22 cellular contexts compared by ENCODE assay signal in the genomic region with DNA sequence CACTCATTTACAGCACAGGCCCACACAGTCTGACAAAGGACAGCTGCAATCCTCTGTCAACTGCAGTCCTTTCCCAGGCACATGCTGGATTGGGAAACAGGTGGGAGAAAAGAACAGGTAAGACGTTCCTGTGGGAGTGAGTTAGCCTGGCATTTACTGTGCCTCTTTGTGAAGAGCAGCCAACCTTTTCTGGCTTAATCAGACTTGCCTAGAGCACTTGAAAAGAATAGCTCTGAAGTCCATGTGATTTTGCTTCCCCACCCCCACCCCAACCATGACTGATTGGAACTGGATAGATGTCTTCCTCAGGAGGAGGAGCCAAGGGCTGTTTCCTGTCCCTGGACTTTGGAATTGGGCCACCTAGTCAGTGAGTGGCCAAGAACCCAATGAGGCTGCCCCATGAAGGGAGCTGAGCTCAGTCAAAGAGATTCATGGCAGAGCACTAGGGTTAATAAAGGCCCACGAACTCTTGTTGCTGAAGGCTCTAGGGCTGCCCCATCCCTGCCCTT. TPM values are rescaled to one million over a fixed set of nuclear protein-coding genes. Genes with fewer than 3 reads are reported as not detected.
DNase-seq lines count a peak whose midpoint lies in the region; ATAC-seq, FAIRE-seq and TF ChIP-seq lines count a peak whose summit lies in the region.
"Had no signal": no experiment of that assay in that cellular context is flagged by ENCODE, and none has a peak within 500 bp of the region (broad histone marks: within the 10 kb centered on the region; RNA-seq: fewer than 3 reads in every experiment).

No MANE protein-coding gene starts in this region.

- H3K27ac Mint-ChIP-seq in endothelial cell (ENCODE audit: unreplicated experiment): no peak overlapping the region
- H3K27ac Mint-ChIP-seq: HFFc6 had no signal

- no peak for TF ChIP-seq CTCF in left ventricle myocardium inferior (IDR thresholded peaks at IDR 0.05; ENCODE audit: borderline replicate concordance)
- no peak for TF ChIP-seq CTCF in bronchial epithelial cell (IDR thresholded peaks at IDR 0.05; ENCODE audit: insufficient read depth, low read length, severe bottlenecking)
- no peak for TF ChIP-seq CTCF in mucosa of descending colon (IDR thresholded peaks at IDR 0.05)
- TF ChIP-seq CTCF in transverse colon (IDR thresholded peaks at IDR 0.05): no peak
- TF ChIP-seq CTCF in endothelial cell (IDR thresholded peaks at IDR 0.05; ENCODE audit: unreplicated experiment): no peak

- ATAC-seq in mucosa of descending colon (peak; percentile 35), GM18870 (IDR thresholded peaks at IDR 0.05; ENCODE audit: unreplicated experiment) (no peak)

- no peak for FAIRE-seq in bronchial epithelial cell (lab: Jason Lieb, UNC)
- FAIRE-seq: GM12891, GM18507, H54 had no signal

- peaks cover 32% of the 10 kb centered on the region for H3K4me1 ChIP-seq in left ventricle myocardium inferior
- no peaks in the 10 kb centered on the region for H3K4me1 ChIP-seq in mucosa of descending colon (ENCODE audit: low read depth)
- peaks cover 0 to 16% (median 0%) of the 10 kb centered on the region in 4 donors for H3K4me1 ChIP-seq in transverse colon

- no peak for TF ChIP-seq EP300 in transverse colon (IDR thresholded peaks at IDR 0.05; ENCODE audit: low read depth)

- intact Hi-C loops in left ventricle myocardium inferior (cut with micrococcal nuclease) (no loop called here), cardiac septum (cut with DNase I) (no loop called here), mucosa of descending colon (cut with DNase I, micrococcal nuclease) (no loop called here), transverse colon (cut with DNase I; ENCODE audit: low total_unique reads) (no loop called here)

- no peak overlapping the region for H3K4me3 Mint-ChIP-seq in endothelial cell (ENCODE audit: unreplicated experiment)
- H3K4me3 Mint-ChIP-seq: HFFc6 had no signal

- H3K4me1 Mint-ChIP-seq in endothelial cell (ENCODE audit: unreplicated experiment): peaks cover 4% of the 10 kb centered on the region

- DNase-seq in left ventricle myocardium inferior (no peak), cardiac septum (ENCODE audit: low spot score) (no peak), bronchial epithelial cell (ENCODE audit: low read depth) (peak; percentile 18), mucosa of descending colon (peak in 2 of 3 donors; percentile 35 to 37), transverse colon (peak; percentile 28), NCI-H187 (lab: John Stamatoyannopoulos, UW) (no peak), endothelial cell (ENCODE audit: low spot score) (no peak)
- DNase-seq: DMS 273 treated with DMSO at 0.1 percent for 48 hours, GF-D8, HFFc6, MG63, NCI-H1092, NCI-H146, NCI-H2081 treated with DMSO at 0.1 percent for 48 hours, NCI-H510A treated with DMSO at 0.1 percent for 48 hours, NCI-H82, PC-3 had no signal

- no peaks in the 10 kb centered on the region for H3K36me3 ChIP-seq in left ventricle myocardium inferior
- no peaks in the 10 kb centered on the region for H3K36me3 ChIP-seq in bronchial epithelial cell (ENCODE audit: control insufficient read depth, insufficient read depth, low read length)
- no peaks in the 10 kb centered on the region for H3K36me3 ChIP-seq in mucosa of descending colon (ENCODE audit: low read depth)
- peaks cover 0 to 7% (median 0%) of the 10 kb centered on the region in 4 donors for H3K36me3 ChIP-seq in transverse colon
- H3K36me3 ChIP-seq: MG63 had no signal

- WGBS in transverse colon (ENCODE audit: low coverage in 1 of 2), 2 donors: 63% methylated on average over 2 of the region's 2 CpGs; no CpG with 5 or more reads in 1 of the 2 donors

- no peak for TF ChIP-seq POLR2A in transverse colon (IDR thresholded peaks at IDR 0.05)

- in situ Hi-C loops in transverse colon (cut with MboI; ENCODE audit: low pct_ligation_motif_present in 1 of 4, low pct_unique_long_range_greater_than_20kb in 1 of 4, low sequenced_read_pairs in 3 of 4): no loop called here

- H3K27me3 Mint-ChIP-seq in endothelial cell (ENCODE audit: unreplicated experiment): peaks cover 8% of the 10 kb centered on the region

- no peaks in the 10 kb centered on the region for H3K9me3 Mint-ChIP-seq in endothelial cell (ENCODE audit: unreplicated experiment)
- H3K9me3 Mint-ChIP-seq: HFFc6 had no signal

- H3K27me3 ChIP-seq in left ventricle myocardium inferior (ENCODE audit: low read depth) (no peaks in the 10 kb centered on the region), bronchial epithelial cell (ENCODE audit: control insufficient read depth, insufficient read depth, low read length) (no peaks in the 10 kb centered on the region), transverse colon (no peaks in the 10 kb centered on the region)
- H3K27me3 ChIP-seq: MG63 had no signal

- H3K27ac ChIP-seq in left ventricle myocardium inferior (replicated peaks) (peak overlapping the region; percentile 81), transverse colon (peak overlapping the region in 1 of 4 donors; percentile 3)
- H3K27ac ChIP-seq: C4-2B had no signal

- no peak overlapping the region for H3K4me3 ChIP-seq in left ventricle myocardium inferior
- no peak overlapping the region for H3K4me3 ChIP-seq in bronchial epithelial cell (ENCODE audit: low read depth, low read length)
- no peak overlapping the region for H3K4me3 ChIP-seq in mucosa of descending colon
- no peak overlapping the region for H3K4me3 ChIP-seq in transverse colon
- H3K4me3 ChIP-seq: MG63 had no signal

- H3K9me3 ChIP-seq in left ventricle myocardium inferior (replicated peaks) (no peaks in the 10 kb centered on the region), mucosa of descending colon (no peaks in the 10 kb centered on the region), transverse colon (no peaks in the 10 kb centered on the region)
- H3K9me3 ChIP-seq: MG63 had no signal

- peaks cover 3% of the 10 kb centered on the region for H3K36me3 Mint-ChIP-seq in endothelial cell (ENCODE audit: low read depth, unreplicated experiment)

RNA-seq across cellular contexts. Expression of a gene that starts 4.7 kb away (rescaled TPM):
- total RNA-seq in left ventricle myocardium inferior (10.0 TPM), cardiac septum (8.0 TPM), bronchial epithelial cell (14.5 and 19.2 TPM in 2 replicates), mucosa of descending colon (10 to 100 TPM; 13.1 to 14.4 (median 14.4) TPM), transverse colon (10 to 100 TPM; 13.5 to 20.6 (median 15.5) TPM), endothelial cell (ENCODE audit: unreplicated experiment) (18.1 TPM)

RNA-seq across cellular contexts. Expression of a gene that starts 48.9 kb away (rescaled TPM):
- total RNA-seq in left ventricle myocardium inferior: 0.44 TPM
- 0.51 TPM for total RNA-seq in cardiac septum
- 1.8 and 5.6 TPM in 2 replicates for total RNA-seq in bronchial epithelial cell
- 100 to 1,000 TPM in 2 of 3 donors, 10 to 100 TPM in 1; 46.3 to 165 (median 122) TPM for total RNA-seq in mucosa of descending colon
- 100 to 1,000 TPM in 1 of 4 donors, 10 to 100 TPM in 3; 31.6 to 115 (median 74.7) TPM for total RNA-seq in transverse colon
- total RNA-seq in endothelial cell (ENCODE audit: unreplicated experiment): 2.5 TPM

Comparison
In these comparisons a context has a peak if more than half of its experiments do, and no peak if none do; other contexts are left out.
1. DNase-seq: peak in bronchial epithelial cell (single experiment), mucosa of descending colon (2 of 3) and transverse colon (single experiment); none in left ventricle myocardium inferior (single experiment), cardiac septum (single experiment), NCI-H187 (0 of 2) and endothelial cell (single experiment).